8 cellular contexts compared by ENCODE assay signal in genomic region chr11:19116971-19117759, GRCh38. TPM values are rescaled to one million over a fixed set of nuclear protein-coding genes. Genes with fewer than 3 reads are reported as not detected.
DNase-seq lines count a peak whose midpoint lies in the region; ATAC-seq and TF ChIP-seq lines count a peak whose summit lies in the region.

A gene with protein sequence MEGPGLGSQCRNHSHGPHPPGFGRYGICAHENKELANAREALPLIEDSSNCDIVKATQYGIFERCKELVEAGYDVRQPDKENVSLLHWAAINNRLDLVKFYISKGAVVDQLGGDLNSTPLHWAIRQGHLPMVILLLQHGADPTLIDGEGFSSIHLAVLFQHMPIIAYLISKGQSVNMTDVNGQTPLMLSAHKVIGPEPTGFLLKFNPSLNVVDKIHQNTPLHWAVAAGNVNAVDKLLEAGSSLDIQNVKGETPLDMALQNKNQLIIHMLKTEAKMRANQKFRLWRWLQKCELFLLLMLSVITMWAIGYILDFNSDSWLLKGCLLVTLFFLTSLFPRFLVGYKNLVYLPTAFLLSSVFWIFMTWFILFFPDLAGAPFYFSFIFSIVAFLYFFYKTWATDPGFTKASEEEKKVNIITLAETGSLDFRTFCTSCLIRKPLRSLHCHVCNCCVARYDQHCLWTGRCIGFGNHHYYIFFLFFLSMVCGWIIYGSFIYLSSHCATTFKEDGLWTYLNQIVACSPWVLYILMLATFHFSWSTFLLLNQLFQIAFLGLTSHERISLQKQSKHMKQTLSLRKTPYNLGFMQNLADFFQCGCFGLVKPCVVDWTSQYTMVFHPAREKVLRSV (plus strand): TSS chr11:19117168. CDS start chr11:19117250, 82 bp downstream.

- CTCF ChIA-PET in HCT116 (lab: Charles Lee), result interaction anchor here (0.6 kb wide), 1 partner anchor 40 kb away, joined by 4 read pairs; no protein-coding TSS in a partner anchor

- no peaks in the 10 kb centered on the region for H3F3A ChIP-seq in MM.1S (ENCODE audit: insufficient read depth, low read length)

- ATAC-seq in HCT116 (peak; percentile 97), foreskin keratinocyte (peak; percentile 98)

- peak; percentile 31; the same call in 1 of the 2 replicates for TF ChIP-seq RAD21 in HCT116 (IDR thresholded peaks at IDR 0.05; ENCODE audit: low read depth)

- H3K27me3 ChIP-seq in HCT116 (ENCODE audit: insufficient read depth, low read length) (no peaks in the 10 kb centered on the region), MM.1S (replicated peaks; ENCODE audit: insufficient read depth, low read length) (no peaks in the 10 kb centered on the region), foreskin keratinocyte (no peaks in the 10 kb centered on the region), neuron (ENCODE audit: insufficient read depth, low read length) (no peaks in the 10 kb centered on the region)

- H3K36me3 ChIP-seq in HCT116 (ENCODE audit: control insufficient read depth in 1 of 2, insufficient read depth in 2 of 2, low read length in 2 of 2), result no peaks in the 10 kb centered on the region; a peak in 1 of 4 replicates
- H3K36me3 ChIP-seq in MM.1S (replicated peaks; ENCODE audit: insufficient read depth, low read length), result no peaks in the 10 kb centered on the region; the same call in 1 of the 2 replicates
- peaks cover 4% of the 10 kb centered on the region for H3K36me3 ChIP-seq in neuron (ENCODE audit: insufficient read depth, low read length)

- intact Hi-C loops in HCT116 (cut with micrococcal nuclease), result loop anchor here (2.0 kb wide), 2 partner anchors 40 to 124 kb away; partner anchors contain the start of gene E2F8

- TF ChIP-seq POLR2A in HCT116 (IDR thresholded peaks at IDR 0.05; ENCODE audit: borderline replicate concordance, extremely low read depth, insufficient read depth, insufficient read length), result peak; percentile 24

- peaks cover 37% of the 10 kb centered on the region for H3K79me2 ChIP-seq in HCT116 (ENCODE audit: insufficient read depth, low read length)
- H3K79me2 ChIP-seq in MM.1S (ENCODE audit: low read length), result peaks cover 48% of the 10 kb centered on the region

- H3K9ac ChIP-seq in HCT116 (ENCODE audit: low read length) (peak within 1 kb of the TSS; percentile 72), MM.1S (ENCODE audit: low read length) (peak within 1 kb of the TSS; percentile 68; the same call in 1 of the 2 replicates)

- RAD21 ChIA-PET in HCT116 (lab: Charles Lee; ENCODE audit: low non-redundant PET in 1 of 2, low total read pairs in 2 of 2, uncharacterized antibody in 2 of 2, unreplicated experiment in 2 of 2), result no interaction called here

- no peaks in the 10 kb centered on the region for H3K9me2 ChIP-seq in HCT116 (ENCODE audit: insufficient read depth)
- H3K9me2 ChIP-seq in MM.1S (replicated peaks; ENCODE audit: insufficient read depth, low read length), result no peaks in the 10 kb centered on the region

- no TSS peak for BruUV-seq in HCT116 (replicated peaks; lab: Mats Ljungman, UMichigan)

- H3K4me2 ChIP-seq in HCT116 (ENCODE audit: low read length) (peak within 1 kb of the TSS; percentile 90), MM.1S (ENCODE audit: low read depth, low read length) (peak within 1 kb of the TSS; percentile 84)

- TF ChIP-seq CTCF in HCT116 (IDR thresholded peaks at IDR 0.05 in 2 of 3, conservative IDR thresholded peaks at IDR 0.05 in 1 of 3; ENCODE audit: borderline replicate concordance in 1 of 3, insufficient read depth in 1 of 3, low read depth in 2 of 3, low read length in 2 of 3) (peak; percentile 32 to 57 (median 52); a peak in 4 of 6 replicates), MM.1S (IDR thresholded peaks at IDR 0.05; ENCODE audit: low read length) (peak; percentile 53), foreskin keratinocyte (conservative IDR thresholded peaks at IDR 0.05) (peak; percentile 56)

- peaks cover 3% of the 10 kb centered on the region; the same call in 1 of the 2 replicates for H4K20me1 ChIP-seq in HCT116 (ENCODE audit: insufficient read depth)
- no peaks in the 10 kb centered on the region; the same call in 1 of the 2 replicates for H4K20me1 ChIP-seq in MM.1S (ENCODE audit: insufficient read depth, low read length)

- H3K27ac ChIP-seq in HCT116 (ENCODE audit: low read depth, low read length) (peak within 1 kb of the TSS; percentile 59), MM.1S (ENCODE audit: low read length) (peak within 1 kb of the TSS; percentile 35; the same call in 1 of the 2 replicates), foreskin keratinocyte (peak within 1 kb of the TSS; percentile 45)

- POLR2A ChIA-PET in HCT116 (lab: Charles Lee), result interaction anchor here (0.7 kb wide), 1 partner anchor 38 kb away, joined by 3 read pairs; no protein-coding TSS in a partner anchor

- DNase-seq in GM04503 (ENCODE audit: low read depth), result peak; percentile 54
- peak; percentile 80 for DNase-seq in HCT116 (ENCODE audit: low read depth, low spot score)
- DNase-seq in MM.1S, result peak; percentile 96
- DNase-seq in SHP77 treated with DMSO at 0.1 percent for 48 hours (lab: John Stamatoyannopoulos, UW), result peak; percentile 58
- DNase-seq in activated effector memory CD4-positive, alpha-beta T cell treated with anti-CD3 and anti-CD28 coated beads, Interleukin-2, amount 50 U/mL, for 16 hours, result peak; percentile 98
- peak; percentile 63 to 82 for DNase-seq in foreskin keratinocyte
- peak; percentile 74 for DNase-seq in stromal cell of bone marrow (ENCODE audit: low read depth)

- H3K9me3 ChIP-seq in HCT116 (ENCODE audit: control insufficient read depth in 1 of 2, insufficient read depth in 1 of 2, low read depth in 1 of 2, low read length in 2 of 2) (no peaks in the 10 kb centered on the region), MM.1S (replicated peaks; ENCODE audit: insufficient read depth, low read length) (no peaks in the 10 kb centered on the region), neuron (ENCODE audit: low read length) (no peaks in the 10 kb centered on the region)

- H2AFZ ChIP-seq in HCT116 (ENCODE audit: low read depth, low read length, poor library complexity, severe bottlenecking) (peak within 1 kb of the TSS; percentile 78), MM.1S (ENCODE audit: low read length) (peak within 1 kb of the TSS; percentile 65), neuron (ENCODE audit: low read depth, low read length) (peak within 1 kb of the TSS; percentile 96)

- H3K4me1 ChIP-seq in HCT116 (ENCODE audit: control insufficient read depth in 1 of 2, insufficient read depth in 2 of 2, low read length in 2 of 2) (peaks cover 5 to 29% of the 10 kb centered on the region in 2 experiments; a peak in 3 of 4 replicates), MM.1S (ENCODE audit: low read length) (peaks cover 7% of the 10 kb centered on the region), foreskin keratinocyte (peaks cover 14% of the 10 kb centered on the region), neuron (ENCODE audit: insufficient read depth, low read length) (peaks cover 9% of the 10 kb centered on the region)

- H3K4me3 ChIP-seq in HCT116 (replicated peaks in 1 of 2; ENCODE audit: low read depth in 1 of 2, low read length in 2 of 2) (peak within 1 kb of the TSS; percentile 82 to 86), MM.1S (ENCODE audit: low read length) (peak within 1 kb of the TSS; percentile 81), neuron (ENCODE audit: low read length) (peak within 1 kb of the TSS; percentile 85)

TF ChIP-seq in HCT116, 20 proteins besides CTCF, POLR2A, EP300 and RAD21 (continues in another document):
- no peak for TF ChIP-seq FOSL1 (IDR thresholded peaks at IDR 0.05; ENCODE audit: low read depth)
- TF ChIP-seq POLR2AphosphoS5 (IDR thresholded peaks at IDR 0.05; ENCODE audit: low read depth, low read length), result peak; percentile 82
- peak; percentile 89 for TF ChIP-seq ZFX (IDR thresholded peaks at IDR 0.05)
- no peak for TF ChIP-seq EZH2phosphoT487 (IDR thresholded peaks at IDR 0.05; ENCODE audit: borderline replicate concordance)
- no peak for TF ChIP-seq SRF (IDR thresholded peaks at IDR 0.05; ENCODE audit: low read depth)
- TF ChIP-seq ZNF274 (IDR thresholded peaks at IDR 0.05; ENCODE audit: low read depth, low read length), result no peak
- no peak for TF ChIP-seq EGR1 (IDR thresholded peaks at IDR 0.05; ENCODE audit: low read depth)
- TF ChIP-seq ELF1 (IDR thresholded peaks at IDR 0.05; ENCODE audit: borderline replicate concordance, low read depth), result peak; percentile 60
- TF ChIP-seq, protein P1, sequence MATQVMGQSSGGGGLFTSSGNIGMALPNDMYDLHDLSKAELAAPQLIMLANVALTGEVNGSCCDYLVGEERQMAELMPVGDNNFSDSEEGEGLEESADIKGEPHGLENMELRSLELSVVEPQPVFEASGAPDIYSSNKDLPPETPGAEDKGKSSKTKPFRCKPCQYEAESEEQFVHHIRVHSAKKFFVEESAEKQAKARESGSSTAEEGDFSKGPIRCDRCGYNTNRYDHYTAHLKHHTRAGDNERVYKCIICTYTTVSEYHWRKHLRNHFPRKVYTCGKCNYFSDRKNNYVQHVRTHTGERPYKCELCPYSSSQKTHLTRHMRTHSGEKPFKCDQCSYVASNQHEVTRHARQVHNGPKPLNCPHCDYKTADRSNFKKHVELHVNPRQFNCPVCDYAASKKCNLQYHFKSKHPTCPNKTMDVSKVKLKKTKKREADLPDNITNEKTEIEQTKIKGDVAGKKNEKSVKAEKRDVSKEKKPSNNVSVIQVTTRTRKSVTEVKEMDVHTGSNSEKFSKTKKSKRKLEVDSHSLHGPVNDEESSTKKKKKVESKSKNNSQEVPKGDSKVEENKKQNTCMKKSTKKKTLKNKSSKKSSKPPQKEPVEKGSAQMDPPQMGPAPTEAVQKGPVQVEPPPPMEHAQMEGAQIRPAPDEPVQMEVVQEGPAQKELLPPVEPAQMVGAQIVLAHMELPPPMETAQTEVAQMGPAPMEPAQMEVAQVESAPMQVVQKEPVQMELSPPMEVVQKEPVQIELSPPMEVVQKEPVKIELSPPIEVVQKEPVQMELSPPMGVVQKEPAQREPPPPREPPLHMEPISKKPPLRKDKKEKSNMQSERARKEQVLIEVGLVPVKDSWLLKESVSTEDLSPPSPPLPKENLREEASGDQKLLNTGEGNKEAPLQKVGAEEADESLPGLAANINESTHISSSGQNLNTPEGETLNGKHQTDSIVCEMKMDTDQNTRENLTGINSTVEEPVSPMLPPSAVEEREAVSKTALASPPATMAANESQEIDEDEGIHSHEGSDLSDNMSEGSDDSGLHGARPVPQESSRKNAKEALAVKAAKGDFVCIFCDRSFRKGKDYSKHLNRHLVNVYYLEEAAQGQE (IDR thresholded peaks at IDR 0.05; ENCODE audit: low read depth), result no peak
- no peak for TF ChIP-seq JUND (IDR thresholded peaks at IDR 0.05)
- TF ChIP-seq, protein P2, sequence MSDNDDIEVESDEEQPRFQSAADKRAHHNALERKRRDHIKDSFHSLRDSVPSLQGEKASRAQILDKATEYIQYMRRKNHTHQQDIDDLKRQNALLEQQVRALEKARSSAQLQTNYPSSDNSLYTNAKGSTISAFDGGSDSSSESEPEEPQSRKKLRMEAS (IDR thresholded peaks at IDR 0.05), result 0 out of 2 replicates have a peak, but pooled peaks have one; percentile 15
- TF ChIP-seq SP1 (IDR thresholded peaks at IDR 0.05; ENCODE audit: low read depth), result peak; percentile 75

RNA-seq across cellular contexts. Expression of the gene that starts here (rescaled TPM):
- total RNA-seq in HCT116 (2021; ENCODE audit: unreplicated experiment) (21.8 TPM), foreskin keratinocyte (18.6 and 19.2 TPM in 2 replicates)
- polyA plus RNA-seq in HCT116 (2012), result 8.0 and 12.8 TPM in 2 replicates
- 8.9 and 11.2 TPM in 2 replicates for polyA plus RNA-seq in foreskin keratinocyte

Comparison
In these comparisons a context has a peak if more than half of its experiments do, and no peak if none do; other contexts are left out.
1. Peak in every context shown above with its lines: DNase-seq, ATAC-seq, H3K4me3 ChIP-seq and H3K27ac ChIP-seq.